ENCODE assay signal across 21 cellular contexts in the genomic region with DNA sequence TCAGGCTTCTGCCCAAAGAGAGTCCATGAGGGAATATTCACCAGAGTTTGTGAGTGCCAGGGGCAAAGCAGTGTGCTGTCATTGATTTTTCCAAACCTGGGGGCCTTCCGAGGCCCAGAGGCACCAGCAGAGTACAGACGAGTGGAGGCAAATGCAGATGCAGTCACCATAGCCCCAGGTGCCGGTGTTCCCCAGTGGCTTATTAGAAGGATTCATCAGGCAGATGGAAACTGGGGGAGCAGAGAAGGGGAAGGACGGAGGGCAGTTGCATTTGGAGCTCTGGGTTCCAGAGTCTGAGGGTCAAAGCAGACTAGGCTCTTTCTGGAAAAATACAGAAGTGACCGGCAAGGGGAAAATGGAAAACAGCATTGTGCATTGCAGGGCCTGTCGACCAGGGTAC.
"Had no signal": no experiment of that assay in that cellular context is flagged by ENCODE, and none has a peak within 500 bp of the region (broad histone marks: within the 10 kb centered on the region; RNA-seq: fewer than 3 reads in every experiment).

No MANE protein-coding gene starts in this region.

- H3K27me3 ChIP-seq: neutrophil, right atrium auricular region, testis, tibial nerve had no signal

- H3K36me3 ChIP-seq: heart right ventricle, left ventricle myocardium inferior, lower lobe of right lung, neutrophil, right atrium auricular region, sigmoid colon, tibial nerve had no signal

- H3K27ac ChIP-seq: dorsolateral prefrontal cortex, heart right ventricle, left ventricle myocardium inferior, lower lobe of right lung, neutrophil, right atrium auricular region, sigmoid colon, testis had no signal

- H3K4me3 ChIP-seq: dorsolateral prefrontal cortex, heart right ventricle, left ventricle myocardium inferior, lower lobe of right lung, right atrium auricular region, sigmoid colon, skin epidermis, testis, tibial nerve had no signal

- H3K9me3 ChIP-seq: heart right ventricle, left ventricle myocardium inferior, lower lobe of right lung, neutrophil, right atrium auricular region, sigmoid colon, testis, tibial nerve had no signal

- ATAC-seq: esophagus mucosa; naive thymus-derived CD8-positive, alpha-beta T cell; stimulated activated naive B cell treated with anti-CD40 and anti-IgM and Interleukin-4, amounts not matched to agents 10 μg/mL and 1 μg/mL and 100 μg/mL, for 72 hours; stimulated activated naive CD8-positive, alpha-beta T cell treated with anti-CD3 and anti-CD28 coated beads, Interleukin-15, amount 100 ng/mL, for 72 hours had no signal

- DNase-seq: cortex of kidney; dorsolateral prefrontal cortex; effector memory CD4-positive, alpha-beta T cell; heart right ventricle; hypothalamus; left ventricle myocardium inferior; lower lobe of right lung; mesenchymal stem cell; naive thymus-derived CD8-positive, alpha-beta T cell; posterior cingulate gyrus; sigmoid colon; stimulated activated CD4-positive, alpha-beta T cell treated with anti-CD3 and anti-CD28 coated beads, Interleukin-2, amount 100 ng/mL, for 24 hours; stimulated activated CD4-positive, alpha-beta T cell treated with anti-CD3 and anti-CD28 coated beads, Interleukin-4, amount 100 ng/mL, for 4 hours; stimulated activated naive B cell treated with anti-CD40 and anti-IgM and Interleukin-4, amounts not matched to agents 10 μg/mL and 1 μg/mL and 100 μg/mL, for 72 hours; stimulated activated naive CD8-positive, alpha-beta T cell treated with anti-CD3 and anti-CD28 coated beads, Interleukin-15, amount 100 ng/mL, for 72 hours; testis had no signal

- H3K4me1 ChIP-seq: lower lobe of right lung, sigmoid colon, testis had no signal
